ENCODE assay signal across 20 cellular contexts in the genomic region with DNA sequence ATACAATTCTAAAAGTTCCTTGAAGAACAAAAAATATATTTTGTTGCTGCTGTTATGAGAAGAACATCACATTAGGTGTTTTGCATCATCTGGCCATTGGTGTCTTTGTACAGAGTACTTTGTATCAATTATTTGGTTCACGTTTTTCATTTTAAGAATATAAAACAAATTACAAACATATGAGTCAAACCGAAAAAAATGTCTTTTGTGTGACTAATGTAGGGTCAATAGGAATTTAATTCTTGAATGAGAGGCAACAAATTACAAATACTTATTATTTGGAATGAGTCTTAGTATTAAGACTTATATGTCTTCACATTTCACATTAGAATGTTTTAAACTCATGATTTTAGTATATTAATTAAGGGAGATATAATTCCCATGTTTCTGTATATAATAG. TPM values are rescaled to one million over a fixed set of nuclear protein-coding genes. Genes with fewer than 3 reads are reported as not detected.
A peak's percentile ranks its signal among the peaks of the same experiment; 100 is the strongest.
DNase-seq lines count a peak whose midpoint lies in the region; ATAC-seq and TF ChIP-seq lines count a peak whose summit lies in the region.
"Had no signal": no experiment of that assay in that cellular context is flagged by ENCODE, and none has a peak within 500 bp of the region (broad histone marks: within the 10 kb centered on the region; RNA-seq: fewer than 3 reads in every experiment).

No MANE protein-coding gene starts in this region.

- no peak overlapping the region for H3K4me3 ChIP-seq in adipocyte (ENCODE audit: low read length)
- H3K4me3 ChIP-seq in foreskin fibroblast (ENCODE audit: low read depth in 1 of 2, low read length in 2 of 2), result no peak overlapping the region
- H3K4me3 ChIP-seq: Peyer's patch, SK-N-MC had no signal

- H3K9me3 ChIP-seq in adipocyte (ENCODE audit: control insufficient read depth, low read length), result no peaks in the 10 kb centered on the region
- H3K9me3 ChIP-seq: Peyer's patch had no signal

- no peaks in the 10 kb centered on the region for H3K36me3 ChIP-seq in adipocyte (ENCODE audit: control insufficient read depth, insufficient read depth, low read length, severe bottlenecking)
- H3K36me3 ChIP-seq: Peyer's patch had no signal

- no peak for TF ChIP-seq CTCF in foreskin fibroblast (IDR thresholded peaks at IDR 0.05; ENCODE audit: low read depth, low read length)

- no peak overlapping the region for H3K9ac ChIP-seq in adipocyte (ENCODE audit: low read length)

- ATAC-seq in HG02588 (IDR thresholded peaks at IDR 0.05; ENCODE audit: unreplicated experiment), result no peak
- no peak for ATAC-seq in left ventricle myocardium superior
- ATAC-seq in GM21529 (IDR thresholded peaks at IDR 0.05; ENCODE audit: unreplicated experiment), result no peak

- intact Hi-C loops in left ventricle myocardium superior (cut with micrococcal nuclease), result no loop called here

- DNase-seq in AG08395 (ENCODE audit: low spot score), result peak; percentile 9
- peak; percentile 31 for DNase-seq in HS-5 (ENCODE audit: low read depth)
- DNase-seq in adipocyte (ENCODE audit: low read depth), result peak; percentile 5
- peak; percentile 15 to 47 for DNase-seq in foreskin fibroblast
- DNase-seq in left ventricle myocardium superior, result no peak
- DNase-seq in NCI-H1694 (lab: John Stamatoyannopoulos, UW), result no peak
- DNase-seq: 8988T, C1 segment of cervical spinal cord, DND-41, KG1, NCI-H1048, NCI-H1436 treated with DMSO at 0.1 percent for 48 hours, NCI-H2081 treated with DMSO at 0.1 percent for 48 hours, NCI-H2227 treated with DMSO at 0.1 percent for 48 hours, NCI-H524, Peyer's patch, Right ventricle myocardium superior had no signal

- peaks cover 3% of the 10 kb centered on the region for H3K27me3 ChIP-seq in adipocyte (replicated peaks; ENCODE audit: control insufficient read depth, insufficient read depth, low read length)
- H3K27me3 ChIP-seq: Peyer's patch had no signal

- H3K4me1 ChIP-seq in adipocyte (ENCODE audit: control insufficient read depth, insufficient read depth, low read length), result peaks cover 12% of the 10 kb centered on the region
- H3K4me1 ChIP-seq: Peyer's patch had no signal

RNA-seq across cellular contexts. Expression of gene NR5A2, which starts 54.8 kb away (rescaled TPM):
- total RNA-seq in left ventricle myocardium superior, result 1.7 TPM

Comparison
In these comparisons a context has a peak if more than half of its experiments do, and no peak if none do; other contexts are left out.
1. DNase-seq: peak in AG08395 (single experiment), HS-5 (single experiment), adipocyte (single experiment) and foreskin fibroblast (2 of 2); none in left ventricle myocardium superior (single experiment) and NCI-H1694 (single experiment).